ENCODE assay signal across 24 cellular contexts in the genomic region with DNA sequence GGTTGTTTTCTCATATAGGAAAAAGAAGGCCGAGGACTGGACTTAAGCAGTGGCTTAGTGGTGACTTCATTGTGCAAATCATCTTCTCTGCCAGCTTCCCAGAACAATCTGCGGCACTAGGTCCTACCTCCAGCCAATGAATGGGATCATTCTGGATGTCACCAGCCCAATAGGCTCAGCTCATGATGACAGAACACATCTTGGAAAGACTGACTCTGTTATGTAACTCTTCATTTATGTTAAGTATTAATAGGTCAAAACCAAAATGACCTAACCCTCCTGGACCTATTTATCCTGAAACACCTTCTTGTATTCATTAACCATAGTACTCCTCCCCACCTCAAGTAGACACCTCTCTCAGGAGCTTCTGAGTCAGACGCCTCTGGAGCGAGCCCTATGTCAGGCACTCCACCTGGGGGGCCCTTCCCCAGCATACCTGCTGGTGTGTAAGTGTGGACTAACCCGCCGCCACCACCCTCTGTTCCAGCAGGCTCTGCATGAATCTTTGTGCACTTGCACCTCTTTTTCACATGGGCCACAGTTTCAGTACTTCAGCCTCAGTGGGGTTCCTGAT. TPM values are rescaled to one million over a fixed set of nuclear protein-coding genes. Genes with fewer than 3 reads are reported as not detected.
A peak's percentile ranks its signal among the peaks of the same experiment; 100 is the strongest.
DNase-seq lines count a peak whose midpoint lies in the region; ATAC-seq and TF ChIP-seq lines count a peak whose summit lies in the region.
"Had no signal": no experiment of that assay in that cellular context is flagged by ENCODE, and none has a peak within 500 bp of the region (broad histone marks: within the 10 kb centered on the region; RNA-seq: fewer than 3 reads in every experiment).

No MANE protein-coding gene starts in this region.

- 93 to 97% (median 95%) methylated on average over 6 of the region's 6 CpGs for WGBS in spleen, 5 donors

- H3K27me3 Mint-ChIP-seq in chondrocyte (ENCODE audit: low read depth) (no peaks in the 10 kb centered on the region), HFFc6 (ENCODE audit: insufficient read depth) (peaks cover 2% of the 10 kb centered on the region)
- H3K27me3 Mint-ChIP-seq: activated CD8-positive, alpha-beta T cell treated with anti-CD3 and anti-CD28 coated beads for 36 hours; B cell had no signal

- no peak for TF ChIP-seq POLR2A in spleen (IDR thresholded peaks at IDR 0.05)

- H3K9me3 Mint-ChIP-seq in chondrocyte (ENCODE audit: low read depth) (no peaks in the 10 kb centered on the region), HFFc6 (no peaks in the 10 kb centered on the region)
- H3K9me3 Mint-ChIP-seq: activated CD8-positive, alpha-beta T cell treated with anti-CD3 and anti-CD28 coated beads for 36 hours; activated T-cell treated with anti-CD3 and anti-CD28 coated beads, Interleukin-2, amount 50 U/mL, for 72 hours had no signal

- peak overlapping the region; percentile 26 to 53 for H3K27ac ChIP-seq in left lung
- H3K27ac ChIP-seq in spleen, result no peak overlapping the region
- H3K27ac ChIP-seq: ovary, thoracic aorta had no signal

- H3K4me3 Mint-ChIP-seq in chondrocyte (ENCODE audit: unreplicated experiment), result no peak overlapping the region
- no peak overlapping the region for H3K4me3 Mint-ChIP-seq in HFFc6
- H3K4me3 Mint-ChIP-seq: activated CD8-positive, alpha-beta T cell treated with anti-CD3 and anti-CD28 coated beads for 36 hours; activated T-cell treated with anti-CD3 and anti-CD28 coated beads, Interleukin-2, amount 50 U/mL, for 72 hours; B cell had no signal

- H3K27ac Mint-ChIP-seq in chondrocyte (ENCODE audit: unreplicated experiment), result no peak overlapping the region
- H3K27ac Mint-ChIP-seq in HFFc6, result no peak overlapping the region
- H3K27ac Mint-ChIP-seq: activated CD8-positive, alpha-beta T cell treated with anti-CD3 and anti-CD28 coated beads for 36 hours; activated T-cell treated with anti-CD3 and anti-CD28 coated beads, Interleukin-2, amount 50 U/mL, for 72 hours; B cell had no signal

- H3K4me1 ChIP-seq in left lung (no peaks in the 10 kb centered on the region), spleen (peaks cover 0 to under 1% (median 0%) of the 10 kb centered on the region in 6 donors)

- H3K36me3 ChIP-seq in left lung, result peaks cover 0 to 98% of the 10 kb centered on the region in 2 donors
- peaks cover 9 to 100% (median 71%) of the 10 kb centered on the region in 6 donors for H3K36me3 ChIP-seq in spleen
- H3K36me3 ChIP-seq: ovary had no signal

- peaks cover 27% of the 10 kb centered on the region for H3K36me3 Mint-ChIP-seq in chondrocyte (ENCODE audit: low read depth)
- peaks cover 23% of the 10 kb centered on the region for H3K36me3 Mint-ChIP-seq in HFFc6 (ENCODE audit: low read depth)

- H3K4me3 ChIP-seq in left lung, result no peak overlapping the region
- no peak overlapping the region for H3K4me3 ChIP-seq in spleen
- H3K4me3 ChIP-seq: ovary, thoracic aorta had no signal

- H3K4me1 Mint-ChIP-seq in chondrocyte (ENCODE audit: low read depth), result no peaks in the 10 kb centered on the region
- H3K4me1 Mint-ChIP-seq in HFFc6 (ENCODE audit: low read depth), result no peaks in the 10 kb centered on the region
- H3K4me1 Mint-ChIP-seq: B cell had no signal

- DNase-seq in HK-2 (ENCODE audit: unreplicated experiment) (peak; percentile 35), chondrocyte (ENCODE audit: low spot score) (peak; percentile 84), left lung (peak in 1 of 2 donors; percentile 75), spleen (peak; percentile 49), HFFc6 (no peak), NCI-H446 (lab: John Stamatoyannopoulos, UW) (no peak)
- no peak for DNase-seq in stimulated activated naive CD8-positive, alpha-beta T cell treated with anti-CD3 and anti-CD28 coated beads, Interleukin-15, Interleukin-2, amounts not matched to agents 100 U/mL and 50 U/mL, for 24 hours
- DNase-seq: activated CD4-positive, CD25-positive, alpha-beta regulatory T cell; activated CD8-positive, alpha-beta T cell treated with anti-CD3 and anti-CD28 coated beads for 36 hours; activated naive CD4-positive, alpha-beta T cell treated with anti-CD3 and anti-CD28 coated beads, Interleukin-2, amount 50 U/mL, for 16 hours; activated T-cell treated with anti-CD3 and anti-CD28 coated beads, Interleukin-2, amount 50 U/mL, for 72 hours; effector memory CD4-positive, alpha-beta T cell; HCEC 1CT; Karpas-422; NCI-H1092; NCI-H2029; NCI-H510A treated with DMSO at 0.1 percent for 48 hours; ovary; RPMI8226 had no signal

- no peak for TF ChIP-seq CTCF in chondrocyte (IDR thresholded peaks at IDR 0.05)
- TF ChIP-seq CTCF in left lung (IDR thresholded peaks at IDR 0.05), result no peak
- no peak for TF ChIP-seq CTCF in spleen (IDR thresholded peaks at IDR 0.05 in 8 of 11, conservative IDR thresholded peaks at IDR 0.05 in 3 of 11)
- TF ChIP-seq CTCF in HFFc6 (IDR thresholded peaks at IDR 0.05), result no peak

- peak; percentile 86 for ATAC-seq in left lung
- ATAC-seq in stimulated activated naive CD8-positive, alpha-beta T cell treated with anti-CD3 and anti-CD28 coated beads, Interleukin-15, Interleukin-2, amounts not matched to agents 100 U/mL and 50 U/mL, for 24 hours, result no peak
- ATAC-seq: activated CD8-positive, alpha-beta T cell treated with anti-CD3 and anti-CD28 coated beads for 36 hours; activated T-cell treated with anti-CD3 and anti-CD28 coated beads, Interleukin-2, amount 50 U/mL, for 72 hours; sciatic nerve; SK-N-SH treated with all-trans-retinoic acid at 6 μM for 48 hours had no signal

- H3K9me3 ChIP-seq in left lung (no peaks in the 10 kb centered on the region), spleen (no peaks in the 10 kb centered on the region)
- H3K9me3 ChIP-seq: ovary, thoracic aorta had no signal

- intact Hi-C loops in left lung (cut with DNase I) (no loop called here), spleen (cut with DNase I; ENCODE audit: low total_unique reads) (no loop called here)

- no peaks in the 10 kb centered on the region for H3K27me3 ChIP-seq in left lung
- no peaks in the 10 kb centered on the region for H3K27me3 ChIP-seq in spleen (replicated peaks in 1 of 7)
- H3K27me3 ChIP-seq: ovary had no signal

RNA-seq across cellular contexts. Expression of a gene that starts 7.2 kb away (rescaled TPM):
- total RNA-seq in chondrocyte (69.5 to 89.1 TPM (median 70.1 TPM) in 3 replicates), left lung (10 to 100 TPM; 51.4 to 69.3 TPM), spleen (10 to 100 TPM; 38.0 to 84.6 (median 62.4) TPM)
- polyA plus RNA-seq in spleen, result 10 to 100 TPM; 30.1 to 65.1 (median 35.7) TPM
- total RNA-seq in HFFc6 (2021; fragmentation: NEBNext Ultra II Directional; extraction: Animal tissue kit (Norgen Biotek cat#: 25700)), result 10 to 100 TPM; 70.3 to 80.0 (median 76.7) TPM

RNA-seq across cellular contexts. Expression of a gene that starts 32.2 kb away (rescaled TPM):
- total RNA-seq in chondrocyte (0.02 TPM in 1 of 3 replicates, not detected in the others), left lung (10 to 100 TPM; 50.6 to 70.6 TPM), spleen (10 to 100 TPM in 6 of 7 donors, 1 to 10 TPM in 1; 9.6 to 53.1 (median 29.1) TPM)
- 10 to 100 TPM in 1 of 3 donors, 1 to 10 TPM in 2; 4.7 to 19.1 (median 7.0) TPM for polyA plus RNA-seq in spleen
- total RNA-seq in HFFc6 (2021; fragmentation: NEBNext Ultra II Directional; extraction: Animal tissue kit (Norgen Biotek cat#: 25700)), result not detected
- total RNA-seq: B cell, fibroblast of lung had no signal

Comparison
In these comparisons a context has a peak if more than half of its experiments do, and no peak if none do; other contexts are left out.
1. DNase-seq: peak in HK-2 (single experiment), chondrocyte (single experiment) and spleen (single experiment); none in HFFc6 (single experiment), NCI-H446 (0 of 2) and stimulated activated naive CD8-positive, alpha-beta T cell treated with anti-CD3 and anti-CD28 coated beads, Interleukin-15, Interleukin-2, amounts not matched to agents 100 U/mL and 50 U/mL, for 24 hours (single experiment).
2. H3K27ac ChIP-seq: peak in left lung (2 of 2); none in spleen (0 of 8).